Comparison of ENCODE assay signal across 18 cellular contexts in genomic region chr1:207030522-207031009, GRCh38. TPM values are rescaled to one million over a fixed set of nuclear protein-coding genes. Genes with fewer than 3 reads are reported as not detected.
A peak's percentile ranks its signal among the peaks of the same experiment; 100 is the strongest.
DNase-seq lines count a peak whose midpoint lies in the region; ATAC-seq and TF ChIP-seq lines count a peak whose summit lies in the region.
"Had no signal": no experiment of that assay in that cellular context is flagged by ENCODE, and none has a peak within 500 bp of the region (broad histone marks: within the 10 kb centered on the region; RNA-seq: fewer than 3 reads in every experiment).

No MANE protein-coding gene starts in this region.

- H3K9ac ChIP-seq in mucosa of stomach (ENCODE audit: low read length), result peak overlapping the region; percentile 96

- CTCF ChIA-PET in T-cell (lab: Charles Lee), result interaction anchor here in 1 of 2 donors (0.6 kb wide), 1 partner anchor 1328 kb away, joined by 5 read pairs; no protein-coding TSS in a partner anchor

- POLR2A ChIA-PET in T-cell (lab: Charles Lee), result no interaction called here

- H3K27ac Mint-ChIP-seq in T-cell, result no peak overlapping the region
- H3K27ac Mint-ChIP-seq: activated CD8-positive, alpha-beta memory T cell treated with anti-CD3 and anti-CD28 coated beads, Interleukin-2, amount 10 ng/mL, durations not matched to agents 7 days and 5 days; CD14-positive monocyte had no signal

- ATAC-seq in GM18873 (IDR thresholded peaks at IDR 0.05; ENCODE audit: low FRiP score, unreplicated experiment) (no peak), T-cell (replicated peaks in 1 of 4) (no peak)
- ATAC-seq: activated CD8-positive, alpha-beta memory T cell treated with anti-CD3 and anti-CD28 coated beads, Interleukin-2, amount 10 ng/mL, durations not matched to agents 7 days and 5 days had no signal

- H3K9me3 Mint-ChIP-seq in T-cell, result no peaks in the 10 kb centered on the region
- H3K9me3 Mint-ChIP-seq: CD14-positive monocyte, naive B cell had no signal

- TF ChIP-seq CTCF in 22Rv1 (IDR thresholded peaks at IDR 0.05) (no peak), Peyer's patch (IDR thresholded peaks at IDR 0.05) (no peak)

- H3K4me3 Mint-ChIP-seq in T-cell, result no peak overlapping the region
- H3K4me3 Mint-ChIP-seq: activated CD8-positive, alpha-beta memory T cell treated with anti-CD3 and anti-CD28 coated beads, Interleukin-2, amount 10 ng/mL, durations not matched to agents 7 days and 5 days; CD14-positive monocyte; naive B cell had no signal

- H3K36me3 ChIP-seq in Peyer's patch (no peaks in the 10 kb centered on the region), mucosa of stomach (ENCODE audit: control insufficient read depth, insufficient read depth, low read length) (peaks cover 11% of the 10 kb centered on the region)
- H3K36me3 ChIP-seq: ascending aorta had no signal

- H3K27me3 ChIP-seq in Peyer's patch (no peaks in the 10 kb centered on the region), mucosa of stomach (ENCODE audit: control insufficient read depth, insufficient read depth, low read length) (no peaks in the 10 kb centered on the region)
- H3K27me3 ChIP-seq: ascending aorta had no signal

- H3K27ac ChIP-seq in 22Rv1 (peak overlapping the region; percentile 100), Peyer's patch (peak overlapping the region in 3 of 4 donors; percentile 73 to 97 (median 93)), epithelial cell of prostate (peak overlapping the region; percentile 99)
- H3K27ac ChIP-seq: ascending aorta had no signal

- H3K4me3 ChIP-seq in Peyer's patch (peak overlapping the region in 2 of 4 donors; percentile 56 to 67), mucosa of stomach (ENCODE audit: low read length) (peak overlapping the region; percentile 64)
- H3K4me3 ChIP-seq: ascending aorta had no signal

- DNase-seq in Peyer's patch (peak in 1 of 3 donors; percentile 67), epithelial cell of prostate (ENCODE audit: low read depth, low spot score) (no peak), NCI-H146 (lab: John Stamatoyannopoulos, UW) (no peak), HPDE6-E6E7 (ENCODE audit: extremely low spot score) (no peak), T-cell (no peak)
- DNase-seq: activated CD4-positive, alpha-beta T cell treated with anti-CD3 and anti-CD28 coated beads for 1 hour; activated CD8-positive, alpha-beta memory T cell treated with anti-CD3 and anti-CD28 coated beads, Interleukin-2, amount 10 ng/mL, durations not matched to agents 7 days and 5 days; activated gamma-delta T cell treated with Interleukin-2 at 50 U/mL for 16 hours; hippocampal formation; naive B cell; NCI-H1092 treated with DMSO at 0.1 percent for 48 hours; posterior cingulate gyrus had no signal

- peaks cover 29 to 52% of the 10 kb centered on the region in 2 donors for H3K27me3 Mint-ChIP-seq in T-cell

- peak in 1 of 2 donors; percentile 50 for TF ChIP-seq POLR2A in Peyer's patch (IDR thresholded peaks at IDR 0.05)

- H3K4me1 ChIP-seq in Peyer's patch (peaks cover 0 to 28% (median under 1%) of the 10 kb centered on the region in 4 donors), mucosa of stomach (ENCODE audit: control insufficient read depth, insufficient read depth, low read length) (peaks cover 55% of the 10 kb centered on the region)

- H3K9me3 ChIP-seq in Peyer's patch (no peaks in the 10 kb centered on the region), mucosa of stomach (ENCODE audit: control insufficient read depth, low read length) (no peaks in the 10 kb centered on the region)
- H3K9me3 ChIP-seq: ascending aorta had no signal

- peaks cover 6% of the 10 kb centered on the region for H3K36me3 Mint-ChIP-seq in T-cell
- H3K36me3 Mint-ChIP-seq: activated CD8-positive, alpha-beta memory T cell treated with anti-CD3 and anti-CD28 coated beads, Interleukin-2, amount 10 ng/mL, durations not matched to agents 7 days and 5 days; CD14-positive monocyte; naive B cell had no signal

- no peaks in the 10 kb centered on the region for H3K4me1 Mint-ChIP-seq in T-cell
- H3K4me1 Mint-ChIP-seq: activated CD8-positive, alpha-beta memory T cell treated with anti-CD3 and anti-CD28 coated beads, Interleukin-2, amount 10 ng/mL, durations not matched to agents 7 days and 5 days; naive B cell had no signal

RNA-seq across cellular contexts. Expression of gene C1orf116, which starts 2.0 kb away (rescaled TPM):
- total RNA-seq in Peyer's patch, result 10 to 100 TPM in 3 of 4 donors, 1 to 10 TPM in 1; 4.1 to 72.3 (median 56.7) TPM
- under 1 TPM; 0.08 to 0.29 (median 0.14) TPM for total RNA-seq in T-cell
- total RNA-seq: activated CD8-positive, alpha-beta memory T cell treated with anti-CD3 and anti-CD28 coated beads, Interleukin-2, amount 10 ng/mL, durations not matched to agents 7 days and 5 days; ascending aorta; fibroblast of lung had no signal

RNA-seq across cellular contexts. Expression of gene YOD1, which starts 20.4 kb away (rescaled TPM):
- total RNA-seq in Peyer's patch, result 10 to 100 TPM in 2 of 4 donors, 1 to 10 TPM in 2; 7.4 to 12.7 (median 10.2) TPM
- total RNA-seq in T-cell, result 10 to 100 TPM in 2 of 5 donors, 1 to 10 TPM in 3; 7.8 to 13.5 (median 8.7) TPM

RNA-seq across cellular contexts. Expression of gene PFKFB2, which starts 22.5 kb away (rescaled TPM):
- 100 to 1,000 TPM in 2 of 4 donors, 10 to 100 TPM in 2; 44.6 to 150 (median 116) TPM for total RNA-seq in Peyer's patch
- 1 to 10 TPM; 1.6 to 4.7 (median 3.2) TPM for total RNA-seq in T-cell

RNA-seq across cellular contexts. Expression of gene C4BPB, which starts 58.1 kb away (rescaled TPM):
- total RNA-seq in Peyer's patch (10 to 100 TPM in 1 of 4 donors, 1 to 10 TPM in 2, not detected in 1; 5.3 to 18.1 (median 8.6) TPM), T-cell (1 to 10 TPM in 2 of 5 donors, under 1 TPM in 2, not detected in 1; 0.66 to 4.8 (median 1.0) TPM)
- total RNA-seq: ascending aorta, fibroblast of lung had no signal

Comparison
In these comparisons a context has a peak if more than half of its experiments do, and no peak if none do; other contexts are left out.
1. RNA of gene PFKFB2, which starts 22.5 kb away (total RNA-seq): 44.6 to 150 TPM in Peyer's patch; 1.6 to 4.7 TPM in T-cell; every median in the first group is over 4 times any median in the second.
2. Peak in every context shown above with its lines, with median percentiles within 50 percentile points of each other: H3K27ac ChIP-seq.